1 cellular context compared by ENCODE assay signal in genomic region chr2:152611458-152612231, GRCh38.
TF ChIP-seq lines count a peak whose summit lies in the region.

No MANE protein-coding gene starts in this region.

TF ChIP-seq in WTC11, 78 proteins besides CTCF, POLR2A, EP300 and RAD21 (continued from another document):
- no peak for TF ChIP-seq PREB (CRISPR knock-in tag; IDR thresholded peaks at IDR 0.05; ENCODE audit: borderline replicate concordance)
